Comparison of ENCODE assay signal across 9 cellular contexts in the genomic region with DNA sequence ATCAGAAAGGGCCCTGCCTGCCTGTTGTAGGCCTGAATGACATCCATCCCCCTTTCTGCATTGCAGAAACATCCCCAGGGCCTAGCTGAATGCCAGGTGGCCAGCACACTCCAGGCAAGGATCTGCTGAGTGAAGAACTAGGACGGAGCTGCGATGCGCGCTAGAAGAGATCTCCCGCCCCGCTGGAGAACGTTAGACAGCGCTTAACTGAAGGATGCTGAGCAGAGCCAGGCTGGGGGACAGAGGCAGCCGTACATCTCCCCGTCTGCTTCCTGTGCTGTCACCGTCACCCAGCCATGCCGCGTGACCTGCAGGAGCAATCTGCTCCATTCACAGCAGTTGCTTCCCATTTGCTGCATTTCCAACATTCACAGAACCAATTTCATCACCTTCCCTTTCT.
DNase-seq lines count a peak whose midpoint lies in the region; ATAC-seq, FAIRE-seq and TF ChIP-seq lines count a peak whose summit lies in the region.
"Had no signal": no experiment of that assay in that cellular context is flagged by ENCODE, and none has a peak within 500 bp of the region (broad histone marks: within the 10 kb centered on the region; RNA-seq: fewer than 3 reads in every experiment).

No MANE protein-coding gene starts in this region.

- DNase-seq in activated CD4-positive, alpha-beta T cell treated with anti-CD3 and anti-CD28 coated beads for 36 hours, result peak; percentile 39
- no peak for DNase-seq in activated CD4-positive, alpha-beta T cell treated with anti-CD3 and anti-CD28 coated beads, Interleukin-2, amount 50 U/mL, for 1 hour
- DNase-seq in activated CD8-positive, alpha-beta T cell treated with anti-CD3 and anti-CD28 coated beads for 36 hours, result peak; percentile 39
- DNase-seq in kidney, result peak; percentile 68
- no peak for DNase-seq in stomach
- DNase-seq in amniotic stem cell (lab: John Stamatoyannopoulos, UW), result no peak
- DNase-seq in HuH-7.5 (ENCODE audit: low spot score), result no peak

- intact Hi-C loops in activated CD4-positive, alpha-beta T cell treated with anti-CD3 and anti-CD28 coated beads for 36 hours (cut with DNase I, micrococcal nuclease), result no loop called here
- intact Hi-C loops in activated CD8-positive, alpha-beta T cell treated with anti-CD3 and anti-CD28 coated beads for 36 hours (cut with micrococcal nuclease), result no loop called here
- intact Hi-C loops in kidney (cut with DNase I) (no loop called here), stomach (cut with DNase I; ENCODE audit: low total_unique reads) (no loop called here)

- TF ChIP-seq CTCF in activated CD8-positive, alpha-beta T cell treated with anti-CD3 and anti-CD28 coated beads for 36 hours (IDR thresholded peaks at IDR 0.05), result no peak
- TF ChIP-seq CTCF in kidney (IDR thresholded peaks at IDR 0.05; ENCODE audit: borderline replicate concordance, extremely low read depth, insufficient read depth) (no peak), stomach (IDR thresholded peaks at IDR 0.05) (no peak)

- H3K4me1 Mint-ChIP-seq in activated CD4-positive, alpha-beta T cell treated with anti-CD3 and anti-CD28 coated beads for 36 hours, result peaks cover 59% of the 10 kb centered on the region
- peaks cover 54% of the 10 kb centered on the region for H3K4me1 Mint-ChIP-seq in activated CD8-positive, alpha-beta T cell treated with anti-CD3 and anti-CD28 coated beads for 36 hours (ENCODE audit: low read depth)

- H3K4me1 ChIP-seq in kidney (ENCODE audit: control insufficient read depth in 1 of 2, insufficient read depth in 1 of 2, low read depth in 1 of 2, low read length in 2 of 2) (peaks cover 18 to 47% of the 10 kb centered on the region in 2 donors), stomach (peaks cover 33 to 96% (median 86%) of the 10 kb centered on the region in 4 donors)

- H3K27ac Mint-ChIP-seq in activated CD4-positive, alpha-beta T cell treated with anti-CD3 and anti-CD28 coated beads for 36 hours, result peak overlapping the region; percentile 55
- peak overlapping the region; percentile 55 for H3K27ac Mint-ChIP-seq in activated CD8-positive, alpha-beta T cell treated with anti-CD3 and anti-CD28 coated beads for 36 hours

- POLR2A ChIA-PET in activated CD4-positive, alpha-beta T cell treated with anti-CD3 and anti-CD28 coated beads for 36 hours (lab: Charles Lee), result interaction anchor here (0.9 kb wide), 1 partner anchor 52 kb away, joined by 11 read pairs; no protein-coding TSS in a partner anchor
- POLR2A ChIA-PET in activated CD8-positive, alpha-beta T cell treated with anti-CD3 and anti-CD28 coated beads for 36 hours (lab: Charles Lee), result interaction anchor here (0.8 to 3.7 kb wide), 7 partner anchors 18 to 72 kb away, joined by 3 to 14 read pairs (median 4); no protein-coding TSS in a partner anchor

- no peaks in the 10 kb centered on the region for H3K9me3 ChIP-seq in kidney (ENCODE audit: control insufficient read depth in 1 of 2, low read length in 2 of 2)
- no peaks in the 10 kb centered on the region for H3K9me3 ChIP-seq in stomach

- TF ChIP-seq EP300 in stomach (IDR thresholded peaks at IDR 0.05), result no peak

- H3K36me3 ChIP-seq in kidney (ENCODE audit: control insufficient read depth in 1 of 2, insufficient read depth in 2 of 2, low read length in 2 of 2) (no peaks in the 10 kb centered on the region), stomach (peaks cover 3 to 31% (median 18%) of the 10 kb centered on the region in 4 donors)

- ATAC-seq in activated CD4-positive, alpha-beta T cell treated with anti-CD3 and anti-CD28 coated beads for 36 hours, result peak; percentile 48
- ATAC-seq in activated CD8-positive, alpha-beta T cell treated with anti-CD3 and anti-CD28 coated beads for 36 hours, result peak; percentile 63
- ATAC-seq in HG03565 (IDR thresholded peaks at IDR 0.05; ENCODE audit: unreplicated experiment), result no peak

- no peak overlapping the region for H3K9ac ChIP-seq in kidney (ENCODE audit: low read length in 2 of 2)

- peaks cover 5% of the 10 kb centered on the region for H3K36me3 Mint-ChIP-seq in activated CD4-positive, alpha-beta T cell treated with anti-CD3 and anti-CD28 coated beads for 36 hours (ENCODE audit: low read depth)
- H3K36me3 Mint-ChIP-seq in activated CD8-positive, alpha-beta T cell treated with anti-CD3 and anti-CD28 coated beads for 36 hours (ENCODE audit: low read depth), result peaks cover 5% of the 10 kb centered on the region

- whole genome bisulfite sequencing in stomach, 5 donors, result 83 to 97% (median 91%) methylated on average over 13 of the region's 13 CpGs

- no peaks in the 10 kb centered on the region for H3K27me3 ChIP-seq in stomach

- H3K9me3 Mint-ChIP-seq in activated CD4-positive, alpha-beta T cell treated with anti-CD3 and anti-CD28 coated beads for 36 hours (ENCODE audit: low read depth), result no peaks in the 10 kb centered on the region
- H3K9me3 Mint-ChIP-seq in activated CD8-positive, alpha-beta T cell treated with anti-CD3 and anti-CD28 coated beads for 36 hours, result no peaks in the 10 kb centered on the region

- FAIRE-seq in kidney (lab: Jason Lieb, UNC), result no peak
- FAIRE-seq: TTC549 had no signal

- TF ChIP-seq POLR2A in stomach (IDR thresholded peaks at IDR 0.05), result no peak

- CTCF ChIA-PET in activated CD4-positive, alpha-beta T cell treated with anti-CD3 and anti-CD28 coated beads for 36 hours (lab: Charles Lee), result interaction anchor here (0.7 to 6.4 kb wide), 8 partner anchors 8 to 71 kb away, joined by 3 to 64 read pairs (median 6); no protein-coding TSS in a partner anchor
- CTCF ChIA-PET in activated CD8-positive, alpha-beta T cell treated with anti-CD3 and anti-CD28 coated beads for 36 hours (lab: Charles Lee), result interaction anchor here (0.6 to 5.2 kb wide), 15 partner anchors 14 to 140 kb away, joined by 3 to 32 read pairs (median 4); no protein-coding TSS in a partner anchor

- no peak overlapping the region for H3K4me3 ChIP-seq in kidney (ENCODE audit: low read length in 2 of 2)
- no peak overlapping the region for H3K4me3 ChIP-seq in stomach

- H3K27ac ChIP-seq in kidney (ENCODE audit: low read depth in 2 of 2, low read length in 2 of 2) (no peak overlapping the region), stomach (peak overlapping the region in 3 of 5 donors; percentile 7 to 47 (median 47))

- H3K4me3 Mint-ChIP-seq in activated CD4-positive, alpha-beta T cell treated with anti-CD3 and anti-CD28 coated beads for 36 hours, result no peak overlapping the region
- H3K4me3 Mint-ChIP-seq in activated CD8-positive, alpha-beta T cell treated with anti-CD3 and anti-CD28 coated beads for 36 hours, result no peak overlapping the region

- H3K27me3 Mint-ChIP-seq in activated CD4-positive, alpha-beta T cell treated with anti-CD3 and anti-CD28 coated beads for 36 hours, result no peaks in the 10 kb centered on the region
- no peaks in the 10 kb centered on the region for H3K27me3 Mint-ChIP-seq in activated CD8-positive, alpha-beta T cell treated with anti-CD3 and anti-CD28 coated beads for 36 hours

Comparison
In these comparisons a context has a peak if more than half of its experiments do, and no peak if none do; other contexts are left out.
1. DNase-seq: peak in activated CD4-positive, alpha-beta T cell treated with anti-CD3 and anti-CD28 coated beads for 36 hours (single experiment), activated CD8-positive, alpha-beta T cell treated with anti-CD3 and anti-CD28 coated beads for 36 hours (single experiment) and kidney (single experiment); none in activated CD4-positive, alpha-beta T cell treated with anti-CD3 and anti-CD28 coated beads, Interleukin-2, amount 50 U/mL, for 1 hour (single experiment), stomach (single experiment), amniotic stem cell (single experiment) and HuH-7.5 (single experiment).
2. H3K27ac ChIP-seq: peak in stomach (3 of 5); none in kidney (0 of 2).